Comparison of ENCODE assay signal across 8 cellular contexts in the genomic region with DNA sequence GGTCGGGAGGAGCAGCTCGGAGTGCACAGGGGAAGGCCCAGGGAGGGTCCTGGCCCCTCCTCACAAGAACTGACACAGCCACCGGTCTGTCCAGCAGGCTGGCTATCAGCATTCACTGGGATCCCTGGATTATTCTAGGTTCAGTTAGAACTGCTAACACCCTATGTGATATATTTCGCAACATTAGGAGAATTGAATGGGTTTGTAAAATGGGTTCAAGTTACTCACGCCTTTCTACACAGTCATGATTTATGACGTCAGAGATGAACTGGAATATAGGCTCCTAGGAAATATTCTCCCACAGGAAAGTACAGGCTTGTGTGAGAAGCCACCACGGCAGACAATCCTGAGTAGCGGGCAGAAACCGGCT. TPM values are rescaled to one million over a fixed set of nuclear protein-coding genes. Genes with fewer than 3 reads are reported as not detected.
A peak's percentile ranks its signal among the peaks of the same experiment; 100 is the strongest.
DNase-seq lines count a peak whose midpoint lies in the region; ATAC-seq and TF ChIP-seq lines count a peak whose summit lies in the region.

No MANE protein-coding gene starts in this region.

- peaks cover 41% of the 10 kb centered on the region for H3K4me1 Mint-ChIP-seq in endothelial cell (ENCODE audit: unreplicated experiment)

- H4K8ac ChIP-seq in trophoblast cell (ENCODE audit: low read depth, low read length), result peak overlapping the region; percentile 27

- DNase-seq in NCI-H2107 treated with DMSO at 0.1 percent for 48 hours (lab: John Stamatoyannopoulos, UW; ENCODE audit: unreplicated experiment), result peak; percentile 6
- DNase-seq in endothelial cell (ENCODE audit: low spot score), result no peak
- DNase-seq in trophoblast cell, result peak in 1 of 2 donors; percentile 10
- DNase-seq in cortex of kidney (lab: John Stamatoyannopoulos, UW), result no peak
- no peak for DNase-seq in GM19238 (ENCODE audit: insufficient read length, low spot score)

- H4K12ac ChIP-seq in trophoblast cell (ENCODE audit: low read depth, low read length), result no peak overlapping the region

- H3K79me1 ChIP-seq in trophoblast cell (ENCODE audit: low read length), result peaks cover 7% of the 10 kb centered on the region

- H3K18ac ChIP-seq in trophoblast cell (ENCODE audit: low read length), result no peak overlapping the region

- H3K9ac ChIP-seq in ES-I3 (ENCODE audit: low read depth, low read length) (peak overlapping the region; percentile 84), trophoblast cell (ENCODE audit: low read length) (no peak overlapping the region)

- H2AK5ac ChIP-seq in trophoblast cell (ENCODE audit: low read length), result no peak overlapping the region

- H3K27me3 ChIP-seq in trophoblast cell (ENCODE audit: insufficient read depth, low read length), result peaks cover 6% of the 10 kb centered on the region

- no peak overlapping the region for H2BK12ac ChIP-seq in trophoblast cell (ENCODE audit: low read length)

- no peak overlapping the region for H3K4me3 ChIP-seq in trophoblast cell (ENCODE audit: low read depth, low read length)

- no peak overlapping the region for H2BK5ac ChIP-seq in trophoblast cell (ENCODE audit: low read depth, low read length, poor library complexity)

- H3K23ac ChIP-seq in trophoblast cell (ENCODE audit: low read length), result no peak overlapping the region

- no peak for ATAC-seq in GM21526 (IDR thresholded peaks at IDR 0.05; ENCODE audit: low FRiP score, unreplicated experiment)
- ATAC-seq in HG02870 (IDR thresholded peaks at IDR 0.05; ENCODE audit: unreplicated experiment), result no peak

- H3K27ac ChIP-seq in trophoblast cell (ENCODE audit: low read depth, low read length), result no peak overlapping the region

- peak overlapping the region; percentile 85 for H3K4me2 ChIP-seq in trophoblast cell (ENCODE audit: low read length)

- peak overlapping the region; percentile 96 for H3K4me3 Mint-ChIP-seq in endothelial cell (ENCODE audit: unreplicated experiment)

- H3K79me2 ChIP-seq in trophoblast cell (ENCODE audit: control insufficient read depth, insufficient read depth, low read length, poor library complexity), result peaks cover 3% of the 10 kb centered on the region

- H4K91ac ChIP-seq in trophoblast cell (ENCODE audit: low read depth, low read length), result no peak overlapping the region

- no peaks in the 10 kb centered on the region for H3K9me3 ChIP-seq in ES-I3 (ENCODE audit: control insufficient read depth, insufficient read depth, low read length)
- no peaks in the 10 kb centered on the region for H3K9me3 ChIP-seq in trophoblast cell (ENCODE audit: insufficient read depth, low read depth, low read length)

- no peak overlapping the region for H3K4ac ChIP-seq in trophoblast cell (ENCODE audit: low read depth, low read length)

- H3K36me3 ChIP-seq in ES-I3 (ENCODE audit: insufficient read depth, low read length) (no peaks in the 10 kb centered on the region), trophoblast cell (ENCODE audit: control insufficient read depth in 1 of 2, insufficient read depth in 2 of 2, low read length in 2 of 2) (no peaks in the 10 kb centered on the region)

- H3K27ac Mint-ChIP-seq in endothelial cell (ENCODE audit: unreplicated experiment), result peak overlapping the region; percentile 82

- no CpG with 5 or more reads among the region's 9 CpGs for WGBS in trophoblast cell (ENCODE audit: extremely low coverage, insufficient coverage, insufficient read length)

- peak overlapping the region; percentile 35 for H2AFZ ChIP-seq in trophoblast cell (ENCODE audit: insufficient read depth, low read length, poor library complexity)

- H3K4me1 ChIP-seq in ES-I3 (ENCODE audit: insufficient read depth, low read length), result peaks cover 9% of the 10 kb centered on the region; the same call in 1 of the 2 replicates
- H3K4me1 ChIP-seq in trophoblast cell (ENCODE audit: control insufficient read depth in 1 of 2, insufficient read depth in 2 of 2, low read length in 2 of 2), result peaks cover 8 to 10% of the 10 kb centered on the region in 2 experiments

- TF ChIP-seq CTCF in endothelial cell (IDR thresholded peaks at IDR 0.05; ENCODE audit: unreplicated experiment), result no peak

- no peak overlapping the region for H3K14ac ChIP-seq in trophoblast cell (ENCODE audit: low read length)

- H3K9me3 Mint-ChIP-seq in endothelial cell (ENCODE audit: unreplicated experiment), result no peaks in the 10 kb centered on the region

- peaks cover 7% of the 10 kb centered on the region for H3K27me3 Mint-ChIP-seq in endothelial cell (ENCODE audit: unreplicated experiment)

- H2BK120ac ChIP-seq in trophoblast cell (ENCODE audit: insufficient read depth, low read length, poor library complexity), result no peak overlapping the region

- H3K36me3 Mint-ChIP-seq in endothelial cell (ENCODE audit: low read depth, unreplicated experiment), result peaks cover 5% of the 10 kb centered on the region

RNA-seq across cellular contexts. Expression of a gene that starts 1.0 kb away (rescaled TPM):
- total RNA-seq in endothelial cell (ENCODE audit: unreplicated experiment), result 2.4 TPM
- 0.29 and 0.34 TPM in 2 replicates for polyA plus RNA-seq in trophoblast cell (2013)
